9 cellular contexts compared by ENCODE assay signal in the genomic region with DNA sequence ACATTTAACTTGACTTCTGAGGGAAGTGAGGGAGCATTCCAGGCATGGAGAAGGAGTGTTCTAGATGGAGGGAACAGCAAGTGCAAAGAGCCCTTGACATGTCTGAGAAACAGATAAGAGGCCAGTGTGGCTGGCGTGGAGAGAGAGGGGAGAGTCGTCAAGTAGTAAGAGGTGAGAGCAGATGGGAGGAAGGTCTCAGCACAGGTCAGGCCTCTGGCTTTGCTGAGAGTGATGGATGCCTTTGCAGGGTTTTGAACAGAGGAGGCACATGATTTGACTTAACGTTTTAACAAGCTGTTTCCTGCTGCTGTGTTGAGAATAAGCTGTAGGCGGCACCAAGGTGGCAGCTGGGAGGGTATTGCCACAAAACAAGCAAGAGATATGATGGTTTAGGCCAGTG.
DNase-seq lines count a peak whose midpoint lies in the region; ATAC-seq and TF ChIP-seq lines count a peak whose summit lies in the region.
"Had no signal": no experiment of that assay in that cellular context is flagged by ENCODE, and none has a peak within 500 bp of the region (broad histone marks: within the 10 kb centered on the region; RNA-seq: fewer than 3 reads in every experiment).

No MANE protein-coding gene starts in this region.

- H3K27ac ChIP-seq in coronary artery = peak overlapping the region; percentile 29 to 67
- H3K27ac ChIP-seq: SK-N-MC had no signal

- TF ChIP-seq CTCF in Calu3 (IDR thresholded peaks at IDR 0.05; ENCODE audit: unreplicated experiment) = no peak
- TF ChIP-seq CTCF in coronary artery (IDR thresholded peaks at IDR 0.05) = no peak

- H3K4me1 Mint-ChIP-seq in Calu3 (ENCODE audit: low read depth, unreplicated experiment) = peaks cover 62% of the 10 kb centered on the region

- peaks cover 4% of the 10 kb centered on the region for H3K9me3 Mint-ChIP-seq in Calu3 (ENCODE audit: low read depth, unreplicated experiment)

- CTCF ChIA-PET in Calu3 (lab: Charles Lee) = interaction anchor here (0.6 to 1.0 kb wide), 2 partner anchors 19 to 81 kb away, joined by 3 read pairs; no protein-coding TSS in a partner anchor

- H3K27ac Mint-ChIP-seq in Calu3 (ENCODE audit: unreplicated experiment) = peak overlapping the region; percentile 57

- no peak for ATAC-seq in HG02885 (IDR thresholded peaks at IDR 0.05; ENCODE audit: poor library complexity, unreplicated experiment)

- no peaks in the 10 kb centered on the region for H3K36me3 Mint-ChIP-seq in Calu3 (ENCODE audit: insufficient read depth, unreplicated experiment)

- peak overlapping the region; percentile 33 for H3K4me3 ChIP-seq in coronary artery
- H3K4me3 ChIP-seq: SK-N-MC had no signal

- intact Hi-C loops in Calu3 (cut with micrococcal nuclease; ENCODE audit: unreplicated experiment) = loop anchor here (5.0 kb wide), 1 partner anchor 96 kb away; a partner anchor contains a TSS

- no TSS peak for BruUV-seq in Calu3 (replicated peaks; lab: Mats Ljungman, UMichigan)

- peak overlapping the region; percentile 28 for H3K4me3 Mint-ChIP-seq in Calu3 (ENCODE audit: low read depth, unreplicated experiment)

- no peaks in the 10 kb centered on the region for H3K27me3 Mint-ChIP-seq in Calu3 (ENCODE audit: unreplicated experiment)

- DNase-seq in Calu3 (peak; percentile 14), NAMALWA (ENCODE audit: low spot score) (peak; percentile 2), coronary artery (ENCODE audit: low spot score) (no peak), occipital lobe (lab: John Stamatoyannopoulos, UW) (peak; percentile 9), AML-193 (lab: John Stamatoyannopoulos, UW) (no peak)
- no peak for DNase-seq in stimulated activated CD4-positive, alpha-beta T cell treated with anti-CD3 and anti-CD28 coated beads, Interleukin-12 subunit alpha, Interleukin-12 subunit beta, amount 100 ng/mL, for 4 hours
- no peak for DNase-seq in activated CD4-positive, CD25-positive, alpha-beta regulatory T cell treated with anti-CD3 and anti-CD28 coated beads, Interleukin-2, amount 50 U/mL, for 72 hours

Comparison
In these comparisons a context has a peak if more than half of its experiments do, and no peak if none do; other contexts are left out.
1. DNase-seq: peak in Calu3 (single experiment), NAMALWA (single experiment) and occipital lobe (single experiment); none in coronary artery (single experiment), stimulated activated CD4-positive, alpha-beta T cell treated with anti-CD3 and anti-CD28 coated beads, Interleukin-12 subunit alpha, Interleukin-12 subunit beta, amount 100 ng/mL, for 4 hours (single experiment), AML-193 (0 of 2) and activated CD4-positive, CD25-positive, alpha-beta regulatory T cell treated with anti-CD3 and anti-CD28 coated beads, Interleukin-2, amount 50 U/mL, for 72 hours (single experiment).